19 cellular contexts compared by ENCODE assay signal in the genomic region with DNA sequence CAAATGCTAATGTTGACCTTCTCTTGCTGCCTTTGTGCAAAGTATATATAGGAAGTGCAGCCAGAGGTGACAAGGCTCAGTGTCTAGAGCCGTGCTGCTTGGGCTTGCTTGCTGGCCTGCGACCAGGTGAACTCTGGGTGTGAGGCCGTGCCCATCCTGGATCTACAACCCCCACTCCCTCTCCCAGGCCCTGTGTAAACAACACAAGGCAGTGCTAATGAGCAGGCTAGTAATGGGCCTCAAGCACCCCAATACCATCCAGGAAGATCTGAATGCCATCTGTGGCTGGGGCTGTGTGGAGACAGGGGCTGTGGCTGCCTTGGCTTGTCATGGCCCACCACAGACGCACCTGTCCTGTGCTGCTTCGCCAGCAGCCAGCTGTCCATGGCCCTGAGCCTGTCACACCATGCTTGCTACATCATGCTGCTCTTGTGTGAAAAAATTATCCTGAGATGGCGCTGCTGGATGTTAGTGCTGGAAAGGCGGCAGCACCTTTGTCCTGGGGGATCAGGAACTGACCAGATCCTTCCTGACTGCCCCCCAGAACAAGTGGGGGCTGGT.
"Had no signal": no experiment of that assay in that cellular context is flagged by ENCODE, and none has a peak within 500 bp of the region (broad histone marks: within the 10 kb centered on the region; RNA-seq: fewer than 3 reads in every experiment).

No MANE protein-coding gene starts in this region.

- H2AFZ ChIP-seq: parathyroid adenoma had no signal

- H3K36me3 ChIP-seq: esophagus squamous epithelium, sigmoid colon, spleen had no signal

- H3K79me2 ChIP-seq: parathyroid adenoma had no signal

- DNase-seq: activated CD4-positive, alpha-beta T cell treated with anti-CD3 and anti-CD28 coated beads, Interleukin-2, amount 50 U/mL, for 1 hour; activated CD4-positive, CD25-positive, alpha-beta regulatory T cell treated with anti-CD3 and anti-CD28 coated beads, Interleukin-2, amount 50 U/mL, for 72 hours; activated CD8-positive, alpha-beta memory T cell treated with anti-CD3 and anti-CD28 coated beads, Interleukin-2, amount 50 U/mL, for 4 hours; activated naive CD4-positive, alpha-beta T cell treated with anti-CD3 and anti-CD28 coated beads for 36 hours; activated T-cell treated with anti-CD3 and anti-CD28 coated beads, Interleukin-2, amount 50 U/mL, for 4 hours; body of pancreas; effector memory CD8-positive, alpha-beta T cell; esophagus squamous epithelium; immature natural killer cell; kidney glomerular epithelial cell; left ventricle myocardium superior; mucosa of descending colon; naive thymus-derived CD4-positive, alpha-beta T cell; sigmoid colon; spleen; stimulated activated CD4-positive, alpha-beta T cell treated with anti-CD3 and anti-CD28 coated beads, Interleukin-4, amount 100 ng/mL, for 4 hours; stimulated activated naive B cell treated with anti-CD40 and anti-IgM and Interleukin-4, amounts not matched to agents 10 μg/mL and 1 μg/mL and 100 μg/mL, for 72 hours had no signal

- H3K9me3 ChIP-seq: body of pancreas, esophagus squamous epithelium, mucosa of descending colon, sigmoid colon, spleen had no signal

- ATAC-seq: activated T-cell treated with anti-CD3 and anti-CD28 coated beads, Interleukin-2, amount 50 U/mL, for 4 hours; body of pancreas; effector memory CD8-positive, alpha-beta T cell; left ventricle myocardium superior; mucosa of descending colon; naive thymus-derived CD4-positive, alpha-beta T cell; stimulated activated naive B cell treated with anti-CD40 and anti-IgM and Interleukin-4, amounts not matched to agents 10 μg/mL and 1 μg/mL and 100 μg/mL, for 72 hours had no signal

- H3K4me3 ChIP-seq: body of pancreas, esophagus squamous epithelium, mucosa of descending colon, sigmoid colon, spleen had no signal

- H3K27ac ChIP-seq: body of pancreas, esophagus squamous epithelium, parathyroid adenoma, sigmoid colon, spleen, VCaP had no signal

- H3K9ac ChIP-seq: parathyroid adenoma had no signal
